ENCODE assay signal across 8 cellular contexts in the genomic region with DNA sequence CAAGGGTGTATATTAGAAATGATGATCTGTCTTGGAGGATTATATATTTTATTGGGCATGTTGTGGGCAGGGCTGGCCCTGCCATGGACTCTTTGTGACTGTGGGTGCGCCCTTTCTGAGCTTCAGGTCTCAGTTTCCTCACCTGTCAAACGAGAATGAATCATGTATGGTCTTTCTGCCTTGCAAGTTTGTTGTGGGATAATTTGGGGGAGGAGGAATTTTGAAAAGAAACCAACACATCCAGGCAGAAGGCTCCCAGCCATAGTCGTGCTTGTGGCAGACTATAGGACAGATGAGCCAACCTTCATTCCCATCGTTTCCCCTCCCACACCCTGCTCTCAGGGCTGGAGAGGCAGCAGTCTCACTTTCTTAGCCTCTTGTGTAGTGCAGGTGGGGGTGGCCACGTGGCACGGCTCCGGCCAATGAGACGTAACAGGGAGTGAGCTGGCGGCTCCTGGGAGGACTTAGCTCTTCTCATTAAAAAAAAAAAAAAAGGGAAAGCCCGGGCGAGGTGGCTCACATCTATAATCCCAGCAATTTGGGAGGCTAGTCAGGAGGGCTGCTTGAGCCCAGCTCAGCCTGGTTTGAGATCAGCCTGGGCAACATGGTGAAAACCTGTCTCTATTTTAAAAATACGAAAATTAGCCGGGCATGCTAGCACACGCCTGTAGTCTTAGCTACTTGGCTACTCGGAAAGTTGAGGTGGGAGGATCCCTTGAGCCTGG.
DNase-seq lines count a peak whose midpoint lies in the region; ATAC-seq, FAIRE-seq and TF ChIP-seq lines count a peak whose summit lies in the region.

No MANE protein-coding gene starts in this region.

- H3K27me3 ChIP-seq in cardiac muscle cell (no peaks in the 10 kb centered on the region), left ventricle myocardium inferior (ENCODE audit: low read depth) (no peaks in the 10 kb centered on the region), NT2/D1 (ENCODE audit: insufficient read depth, insufficient read length) (no peaks in the 10 kb centered on the region)

- ATAC-seq in GM21717 (IDR thresholded peaks at IDR 0.05; ENCODE audit: unreplicated experiment) (no peak), GM18517 (IDR thresholded peaks at IDR 0.05; ENCODE audit: unreplicated experiment) (no peak)

- H3K9ac ChIP-seq in NT2/D1 (ENCODE audit: insufficient read length, low read depth), result no peak overlapping the region

- intact Hi-C loops in left ventricle myocardium inferior (cut with micrococcal nuclease), result no loop called here

- H3K9me3 ChIP-seq in cardiac muscle cell (ENCODE audit: low read depth), result no peaks in the 10 kb centered on the region
- no peaks in the 10 kb centered on the region for H3K9me3 ChIP-seq in left ventricle myocardium inferior (replicated peaks)
- no peaks in the 10 kb centered on the region; the same call in 1 of the 2 replicates for H3K9me3 ChIP-seq in NT2/D1 (ENCODE audit: insufficient read depth, low read length)

- H3K36me3 ChIP-seq in cardiac muscle cell, result no peaks in the 10 kb centered on the region
- H3K36me3 ChIP-seq in left ventricle myocardium inferior, result no peaks in the 10 kb centered on the region
- no peaks in the 10 kb centered on the region for H3K36me3 ChIP-seq in NT2/D1 (ENCODE audit: insufficient read depth, insufficient read length, low read length)

- no peak for FAIRE-seq in urothelium cell line (lab: Jason Lieb, UNC)

- peak; percentile 29 to 56 for DNase-seq in cardiac muscle cell (ENCODE audit: low read depth in 1 of 2, low spot score in 1 of 2)
- no peak for DNase-seq in left ventricle myocardium inferior
- DNase-seq in NT2/D1 (ENCODE audit: low read depth, low spot score), result peak; percentile 72
- peak; percentile 83 for DNase-seq in glomerular visceral epithelial cell (ENCODE audit: extremely low spot score)
- peak; percentile 91 for DNase-seq in urothelium cell line (ENCODE audit: low spot score)
- DNase-seq in T-helper 1 cell, result no peak

- H3K4me1 ChIP-seq in cardiac muscle cell (ENCODE audit: low read depth) (no peaks in the 10 kb centered on the region), left ventricle myocardium inferior (no peaks in the 10 kb centered on the region), NT2/D1 (ENCODE audit: insufficient read depth, insufficient read length) (peaks cover 4% of the 10 kb centered on the region)

- TF ChIP-seq CTCF in cardiac muscle cell (IDR thresholded peaks at IDR 0.05; ENCODE audit: low read depth, low read length) (no peak), left ventricle myocardium inferior (IDR thresholded peaks at IDR 0.05; ENCODE audit: borderline replicate concordance) (no peak)

- H3K4me3 ChIP-seq in cardiac muscle cell, result no peak overlapping the region
- H3K4me3 ChIP-seq in left ventricle myocardium inferior, result no peak overlapping the region
- H3K4me3 ChIP-seq in NT2/D1 (ENCODE audit: insufficient read length, low read depth), result no peak overlapping the region

- H3K27ac ChIP-seq in cardiac muscle cell, result no peak overlapping the region
- H3K27ac ChIP-seq in left ventricle myocardium inferior (replicated peaks), result no peak overlapping the region

Comparison
In these comparisons a context has a peak if more than half of its experiments do, and no peak if none do; other contexts are left out.
1. DNase-seq: peak in cardiac muscle cell (2 of 2), NT2/D1 (single experiment), glomerular visceral epithelial cell (single experiment) and urothelium cell line (single experiment); none in left ventricle myocardium inferior (single experiment) and T-helper 1 cell (0 of 5).